19 cellular contexts compared by ENCODE assay signal in the genomic region with DNA sequence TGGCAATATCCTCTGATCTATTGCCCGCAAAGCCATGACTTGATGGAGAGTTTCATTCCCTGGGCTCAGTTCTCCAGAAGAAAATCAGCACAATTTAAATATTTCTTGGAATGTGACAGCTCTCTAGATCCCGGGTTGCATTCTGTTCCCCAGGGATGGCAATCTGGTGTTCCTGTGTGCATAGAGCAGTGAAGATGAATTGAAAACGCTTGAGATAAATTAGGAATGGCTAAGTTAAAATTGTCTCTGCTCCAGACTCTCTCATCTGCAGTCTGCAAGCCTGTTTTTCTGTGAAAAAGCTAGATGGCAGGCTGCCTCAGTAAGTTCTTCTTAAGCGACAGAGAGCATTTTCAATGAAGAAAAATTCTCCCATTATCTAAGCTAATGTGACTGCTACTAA.
DNase-seq lines count a peak whose midpoint lies in the region; ATAC-seq, FAIRE-seq and TF ChIP-seq lines count a peak whose summit lies in the region.
"Had no signal": no experiment of that assay in that cellular context is flagged by ENCODE, and none has a peak within 500 bp of the region (broad histone marks: within the 10 kb centered on the region; RNA-seq: fewer than 3 reads in every experiment).

No MANE protein-coding gene starts in this region.

- TF ChIP-seq POLR2A in HepG2 (IDR thresholded peaks at IDR 0.05; ENCODE audit: insufficient read depth in 1 of 2, low read depth in 2 of 2, low read length in 2 of 2) (no peak), esophagus muscularis mucosa (IDR thresholded peaks at IDR 0.05; ENCODE audit: low read depth) (no peak)

- H3K27ac ChIP-seq in liver (ENCODE audit: low read depth in 1 of 2, low read length in 2 of 2): no peak overlapping the region
- no peak overlapping the region for H3K27ac ChIP-seq in HepG2 (ENCODE audit: extremely low read length, insufficient read depth, low read length)
- H3K27ac ChIP-seq in esophagus muscularis mucosa (replicated peaks in 1 of 4): no peak overlapping the region
- H3K27ac ChIP-seq: KMS-11, vagina had no signal

- H4K20me1 ChIP-seq in HepG2 (ENCODE audit: insufficient read depth, low read length): no peaks in the 10 kb centered on the region

- no peaks in the 10 kb centered on the region for H3K9me3 ChIP-seq in liver (ENCODE audit: control insufficient read depth in 4 of 4, low read length in 3 of 4)
- H3K9me3 ChIP-seq in HepG2 (ENCODE audit: low read length): no peaks in the 10 kb centered on the region
- no peaks in the 10 kb centered on the region for H3K9me3 ChIP-seq in esophagus muscularis mucosa
- H3K9me3 ChIP-seq: vagina had no signal

- WGBS in liver: 55% methylated on average over 4 of the region's 4 CpGs
- WGBS in HepG2 (ENCODE audit: low lambda C conversion rate): 17% methylated on average over 4 of the region's 4 CpGs
- WGBS in esophagus muscularis mucosa: 47% methylated on average over 4 of the region's 4 CpGs

- DNase-seq in HepG2 (ENCODE audit: low spot score) (no peak), fibroblast of gingiva (ENCODE audit: low read depth) (peak; percentile 1), midbrain (lab: John Stamatoyannopoulos, UW) (peak; percentile 46), HuH-7 (ENCODE audit: low spot score) (no peak), NCI-H187 treated with DMSO at 0.1 percent for 48 hours (lab: John Stamatoyannopoulos, UW) (no peak), esophagus muscularis mucosa (ENCODE audit: extremely low spot score) (no peak), UCSD-AML1 (lab: John Stamatoyannopoulos, UW; ENCODE audit: unreplicated experiment) (no peak)
- DNase-seq: CD8-positive, alpha-beta T cell; dermis blood vessel endothelial cell; left colon; NCI-H1048; NK-92 treated with Interleukin-12 subunit alpha and Interleukin-12 subunit beta, amount 100 ng/mL, for 24 hours; stimulated activated naive CD8-positive, alpha-beta T cell treated with anti-CD3 and anti-CD28 coated beads, Interleukin-15, amount 100 ng/mL, for 72 hours; T-helper 17 cell had no signal

- intact Hi-C loops in HepG2 (cut with micrococcal nuclease; ENCODE audit: unreplicated experiment): no loop called here
- intact Hi-C loops in esophagus muscularis mucosa (cut with DNase I): no loop called here

- H3K4me1 ChIP-seq in liver (ENCODE audit: control insufficient read depth in 4 of 4, insufficient read depth in 4 of 4, low read length in 3 of 4) (no peaks in the 10 kb centered on the region), HepG2 (ENCODE audit: insufficient read depth, low read length) (no peaks in the 10 kb centered on the region), esophagus muscularis mucosa (no peaks in the 10 kb centered on the region)
- H3K4me1 ChIP-seq: vagina had no signal

- TF ChIP-seq RAD21 in liver (IDR thresholded peaks at IDR 0.05) (peak; percentile 22 to 23), HepG2 (CRISPR knock-in tag; IDR thresholded peaks at IDR 0.05) (no peak)

- FAIRE-seq in HepG2 (lab: Jason Lieb, UNC): no peak

- H3K36me3 ChIP-seq in liver (ENCODE audit: control insufficient read depth in 4 of 4, insufficient read depth in 3 of 4, low read depth in 1 of 4, low read length in 3 of 4): no peaks in the 10 kb centered on the region
- H3K36me3 ChIP-seq in HepG2 (replicated peaks in 1 of 2; ENCODE audit: control insufficient read depth in 1 of 2, insufficient read depth in 2 of 2, low read length in 2 of 2): no peaks in the 10 kb centered on the region
- H3K36me3 ChIP-seq in esophagus muscularis mucosa: no peaks in the 10 kb centered on the region
- H3K36me3 ChIP-seq: vagina had no signal

- in situ Hi-C loops in HepG2 (cut with HindIII; ENCODE audit: extremely low pct_ligation_motif_present, low pct_unique_long_range_greater_than_20kb): no loop called here

- H2AFZ ChIP-seq in HepG2 (ENCODE audit: low read length): no peak overlapping the region

- H3K79me2 ChIP-seq in HepG2 (ENCODE audit: insufficient read depth, low read length): no peaks in the 10 kb centered on the region

- no peak for ATAC-seq in HepG2
- ATAC-seq: activated CD4-positive, CD25-positive, alpha-beta regulatory T cell treated with anti-CD3 and anti-CD28 coated beads, Interleukin-2, amount 50 U/mL, for 24 hours; CD8-positive, alpha-beta T cell; left colon; Right ventricle myocardium inferior; stimulated activated naive CD8-positive, alpha-beta T cell treated with anti-CD3 and anti-CD28 coated beads, Interleukin-15, amount 100 ng/mL, for 72 hours; T-helper 17 cell had no signal

- no peak overlapping the region for H3K4me3 ChIP-seq in liver (ENCODE audit: low read depth in 1 of 3, low read length in 3 of 3)
- no peak overlapping the region for H3K4me3 ChIP-seq in HepG2 (replicated peaks in 1 of 3; ENCODE audit: insufficient read depth in 1 of 3, low read depth in 2 of 3, low read length in 3 of 3)
- H3K4me3 ChIP-seq in esophagus muscularis mucosa: peak overlapping the region in 1 of 4 donors; percentile 1
- H3K4me3 ChIP-seq: vagina had no signal

- TF ChIP-seq EP300 in HepG2 (IDR thresholded peaks at IDR 0.05; ENCODE audit: low read depth in 2 of 2, low read length in 2 of 2) (no peak), HepG2 (CRISPR knock-in tag; IDR thresholded peaks at IDR 0.05; ENCODE audit: borderline replicate concordance) (no peak), esophagus muscularis mucosa (IDR thresholded peaks at IDR 0.05) (no peak)

- POLR2A ChIA-PET in HepG2 (lab: Yijun Ruan, JAX): no interaction called here

- no peak overlapping the region for H3K4me2 ChIP-seq in HepG2 (ENCODE audit: low read depth, low read length)
- H3K4me2 ChIP-seq: KMS-11 had no signal

- CTCF ChIA-PET in HepG2 (lab: Yijun Ruan, JAX; ENCODE audit: low intra/inter-chr PET ratio, low total read pairs): no interaction called here

- no peaks in the 10 kb centered on the region for H3K27me3 ChIP-seq in liver (ENCODE audit: control insufficient read depth in 4 of 4, insufficient read depth in 4 of 4, low read length in 3 of 4)
- H3K27me3 ChIP-seq in HepG2 (ENCODE audit: control insufficient read depth in 1 of 2, insufficient read depth in 2 of 2, low read length in 2 of 2): no peaks in the 10 kb centered on the region
- H3K27me3 ChIP-seq in esophagus muscularis mucosa: no peaks in the 10 kb centered on the region
- H3K27me3 ChIP-seq: vagina had no signal

- H3K9ac ChIP-seq in liver (ENCODE audit: low read depth in 1 of 2, low read length in 2 of 2): no peak overlapping the region
- no peak overlapping the region for H3K9ac ChIP-seq in HepG2 (ENCODE audit: insufficient read depth, low read depth, low read length)
- H3K9ac ChIP-seq: KMS-11 had no signal

- no TSS peak for BruUV-seq in HepG2 (replicated peaks; lab: Mats Ljungman, UMichigan)

- TF ChIP-seq CTCF in liver (IDR thresholded peaks at IDR 0.05; ENCODE audit: low read depth, low read length, missing input control) (no peak), HepG2 (CRISPR knock-in tag; IDR thresholded peaks at IDR 0.05) (no peak), esophagus muscularis mucosa (IDR thresholded peaks at IDR 0.05) (no peak)

TF ChIP-seq in liver, 16 proteins besides CTCF, POLR2A, EP300 and RAD21 (continues in another document):
- TF ChIP-seq YY1 (IDR thresholded peaks at IDR 0.05): no peak
- TF ChIP-seq, protein P1, sequence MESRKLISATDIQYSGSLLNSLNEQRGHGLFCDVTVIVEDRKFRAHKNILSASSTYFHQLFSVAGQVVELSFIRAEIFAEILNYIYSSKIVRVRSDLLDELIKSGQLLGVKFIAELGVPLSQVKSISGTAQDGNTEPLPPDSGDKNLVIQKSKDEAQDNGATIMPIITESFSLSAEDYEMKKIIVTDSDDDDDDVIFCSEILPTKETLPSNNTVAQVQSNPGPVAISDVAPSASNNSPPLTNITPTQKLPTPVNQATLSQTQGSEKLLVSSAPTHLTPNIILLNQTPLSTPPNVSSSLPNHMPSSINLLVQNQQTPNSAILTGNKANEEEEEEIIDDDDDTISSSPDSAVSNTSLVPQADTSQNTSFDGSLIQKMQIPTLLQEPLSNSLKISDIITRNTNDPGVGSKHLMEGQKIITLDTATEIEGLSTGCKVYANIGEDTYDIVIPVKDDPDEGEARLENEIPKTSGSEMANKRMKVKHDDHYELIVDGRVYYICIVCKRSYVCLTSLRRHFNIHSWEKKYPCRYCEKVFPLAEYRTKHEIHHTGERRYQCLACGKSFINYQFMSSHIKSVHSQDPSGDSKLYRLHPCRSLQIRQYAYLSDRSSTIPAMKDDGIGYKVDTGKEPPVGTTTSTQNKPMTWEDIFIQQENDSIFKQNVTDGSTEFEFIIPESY (IDR thresholded peaks at IDR 0.05): no peak
- no peak for TF ChIP-seq FOXA2 (IDR thresholded peaks at IDR 0.05)
- no peak for TF ChIP-seq RXRA (IDR thresholded peaks at IDR 0.05)
- TF ChIP-seq HNF4A (conservative IDR thresholded peaks at IDR 0.05): no peak
- TF ChIP-seq, protein P2, sequence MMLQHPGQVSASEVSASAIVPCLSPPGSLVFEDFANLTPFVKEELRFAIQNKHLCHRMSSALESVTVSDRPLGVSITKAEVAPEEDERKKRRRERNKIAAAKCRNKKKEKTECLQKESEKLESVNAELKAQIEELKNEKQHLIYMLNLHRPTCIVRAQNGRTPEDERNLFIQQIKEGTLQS (IDR thresholded peaks at IDR 0.05): no peak

TF ChIP-seq in HepG2, 621 proteins besides CTCF, POLR2A, EP300 and RAD21 (continues in another document):
- TF ChIP-seq KAT7 (CRISPR knock-in tag; IDR thresholded peaks at IDR 0.05; ENCODE audit: borderline replicate concordance) (no peak), HNRNPL (IDR thresholded peaks at IDR 0.05; ENCODE audit: low read depth, low read length) (no peak), PHF20 (CRISPR knock-in tag; IDR thresholded peaks at IDR 0.05) (no peak)

Comparison
In these comparisons a context has a peak if more than half of its experiments do, and no peak if none do; other contexts are left out.
1. DNase-seq: peak in fibroblast of gingiva (single experiment) and midbrain (single experiment); none in HepG2 (single experiment), HuH-7 (single experiment), NCI-H187 treated with DMSO at 0.1 percent for 48 hours (single experiment), esophagus muscularis mucosa (single experiment) and UCSD-AML1 (single experiment).